Comparison of ENCODE assay signal across 8 cellular contexts in the genomic region with DNA sequence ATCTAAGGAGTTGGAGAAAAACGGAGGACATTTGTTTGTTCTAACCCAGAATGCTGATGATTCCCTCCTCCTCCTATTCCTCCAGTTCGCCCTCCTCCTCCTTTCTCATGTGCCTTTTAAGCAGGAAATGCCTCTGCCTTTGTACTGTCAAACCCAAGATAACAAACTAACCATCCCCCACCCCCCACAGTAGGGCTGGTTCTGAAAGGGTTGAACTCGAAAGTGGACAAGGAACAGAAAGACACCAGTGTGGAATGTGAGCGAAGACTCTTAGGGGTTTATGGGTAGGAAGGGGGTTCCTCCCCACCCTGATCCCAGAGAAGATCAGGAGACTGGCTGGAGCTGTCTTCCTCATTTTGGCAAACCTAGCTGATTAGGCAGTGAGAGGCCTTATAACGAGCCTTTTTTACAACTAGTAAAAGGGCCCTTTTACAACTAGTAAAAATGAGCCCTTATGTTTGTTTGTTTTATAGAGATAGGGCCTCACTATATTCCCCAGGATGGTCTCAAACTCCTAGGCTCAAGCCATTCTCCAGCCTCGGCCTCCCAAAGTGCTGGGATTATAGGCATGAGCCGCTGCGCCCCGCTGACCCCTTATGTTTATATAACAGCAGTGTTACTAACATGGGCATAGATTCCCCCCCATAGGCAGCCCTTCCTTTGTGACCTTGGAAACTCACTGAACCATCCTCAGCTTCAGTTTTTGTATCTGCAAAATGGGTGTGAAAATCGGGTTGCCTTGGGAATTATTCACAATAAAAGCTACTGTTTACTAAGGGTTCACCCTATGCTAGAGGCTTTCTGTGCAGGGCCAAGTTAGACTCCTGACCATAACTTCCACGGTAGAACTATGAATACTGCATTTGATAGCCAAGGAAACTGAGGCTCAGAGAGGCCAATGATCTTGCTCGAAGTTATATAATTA. TPM values are rescaled to one million over a fixed set of nuclear protein-coding genes. Genes with fewer than 3 reads are reported as not detected.
A peak's percentile ranks its signal among the peaks of the same experiment; 100 is the strongest.
DNase-seq lines count a peak whose midpoint lies in the region; ATAC-seq, FAIRE-seq and TF ChIP-seq lines count a peak whose summit lies in the region.

No MANE protein-coding gene starts in this region.

- peaks cover 3% of the 10 kb centered on the region for H3K27me3 Mint-ChIP-seq in activated naive CD4-positive, alpha-beta T cell treated with anti-CD3 and anti-CD28 coated beads for 36 hours (ENCODE audit: low read depth)

- no peaks in the 10 kb centered on the region for H3K9me3 Mint-ChIP-seq in activated naive CD4-positive, alpha-beta T cell treated with anti-CD3 and anti-CD28 coated beads for 36 hours

- no peak for ATAC-seq in HG03196 (IDR thresholded peaks at IDR 0.05; ENCODE audit: unreplicated experiment)
- ATAC-seq in HG03378 (IDR thresholded peaks at IDR 0.05; ENCODE audit: unreplicated experiment): no peak

- TF ChIP-seq CTCF in bronchial epithelial cell (IDR thresholded peaks at IDR 0.05; ENCODE audit: insufficient read depth, low read length, severe bottlenecking) (no peak), kidney epithelial cell (IDR thresholded peaks at IDR 0.05; ENCODE audit: insufficient read depth, low read length, poor library complexity, severe bottlenecking) (no peak)

- peaks cover 18% of the 10 kb centered on the region for H3K4me1 Mint-ChIP-seq in activated naive CD4-positive, alpha-beta T cell treated with anti-CD3 and anti-CD28 coated beads for 36 hours (ENCODE audit: low read depth)

- H3K36me3 Mint-ChIP-seq in activated naive CD4-positive, alpha-beta T cell treated with anti-CD3 and anti-CD28 coated beads for 36 hours (ENCODE audit: low read depth): no peaks in the 10 kb centered on the region

- no peaks in the 10 kb centered on the region for H3K36me3 ChIP-seq in bronchial epithelial cell (ENCODE audit: control insufficient read depth, insufficient read depth, low read length)
- no peaks in the 10 kb centered on the region for H3K36me3 ChIP-seq in kidney epithelial cell (ENCODE audit: control insufficient read depth, insufficient read depth, low read length)

- H3K4me3 ChIP-seq in bronchial epithelial cell (ENCODE audit: low read depth, low read length) (peak overlapping the region; percentile 54), kidney epithelial cell (ENCODE audit: low read depth, low read length) (peak overlapping the region; percentile 68)

- peak overlapping the region; percentile 80 for H3K4me3 Mint-ChIP-seq in activated naive CD4-positive, alpha-beta T cell treated with anti-CD3 and anti-CD28 coated beads for 36 hours

- CTCF ChIA-PET in activated naive CD4-positive, alpha-beta T cell treated with anti-CD3 and anti-CD28 coated beads for 36 hours (lab: Charles Lee): interaction anchor here (0.6 to 4.3 kb wide), 20 partner anchors 7 to 349 kb away, joined by 3 to 30 read pairs (median 4); no protein-coding TSS in a partner anchor

- H3K27ac Mint-ChIP-seq in activated naive CD4-positive, alpha-beta T cell treated with anti-CD3 and anti-CD28 coated beads for 36 hours: no peak overlapping the region

- peak; percentile 12 for DNase-seq in activated naive CD4-positive, alpha-beta T cell treated with anti-CD3 and anti-CD28 coated beads for 36 hours
- no peak for DNase-seq in activated naive CD4-positive, alpha-beta T cell treated with anti-CD3 and anti-CD28 coated beads, Interleukin-2, amount 50 U/mL, for 16 hours
- DNase-seq in bronchial epithelial cell (ENCODE audit: low read depth): no peak
- DNase-seq in kidney epithelial cell (ENCODE audit: low read depth): no peak
- peak; percentile 41 for DNase-seq in stimulated activated CD8-positive, alpha-beta memory T cell treated with anti-CD3 and anti-CD28 coated beads, Interleukin-4, amount 100 ng/mL, for 48 hours

- FAIRE-seq in bronchial epithelial cell (lab: Jason Lieb, UNC): no peak

- intact Hi-C loops in activated naive CD4-positive, alpha-beta T cell treated with anti-CD3 and anti-CD28 coated beads for 36 hours (cut with micrococcal nuclease): loop anchor here (1.0 to 10.0 kb wide), 7 partner anchors 43 to 454 kb away; a partner anchor contains a TSS

- H3K27me3 ChIP-seq in bronchial epithelial cell (ENCODE audit: control insufficient read depth, insufficient read depth, low read length) (no peaks in the 10 kb centered on the region), kidney epithelial cell (ENCODE audit: control insufficient read depth, insufficient read depth, low read length) (no peaks in the 10 kb centered on the region)

TF ChIP-seq in PFSK-1, 5 proteins besides CTCF, POLR2A, EP300 and RAD21:
- 0 out of 2 replicates have a peak, but pooled peaks have one; percentile 21 for TF ChIP-seq SIN3A (IDR thresholded peaks at IDR 0.05; ENCODE audit: borderline replicate concordance, insufficient read depth, low read length)
- TF ChIP-seq FOXP2 (optimal IDR thresholded peaks at IDR 0.05; ENCODE audit: borderline replicate concordance, extremely low read depth, extremely low read length, insufficient read depth): no peak
- TF ChIP-seq TAF1 (IDR thresholded peaks at IDR 0.05; ENCODE audit: borderline replicate concordance, insufficient read depth, low read length): peak; percentile 27; the same call in 1 of the 2 replicates
- TF ChIP-seq, protein P1, sequence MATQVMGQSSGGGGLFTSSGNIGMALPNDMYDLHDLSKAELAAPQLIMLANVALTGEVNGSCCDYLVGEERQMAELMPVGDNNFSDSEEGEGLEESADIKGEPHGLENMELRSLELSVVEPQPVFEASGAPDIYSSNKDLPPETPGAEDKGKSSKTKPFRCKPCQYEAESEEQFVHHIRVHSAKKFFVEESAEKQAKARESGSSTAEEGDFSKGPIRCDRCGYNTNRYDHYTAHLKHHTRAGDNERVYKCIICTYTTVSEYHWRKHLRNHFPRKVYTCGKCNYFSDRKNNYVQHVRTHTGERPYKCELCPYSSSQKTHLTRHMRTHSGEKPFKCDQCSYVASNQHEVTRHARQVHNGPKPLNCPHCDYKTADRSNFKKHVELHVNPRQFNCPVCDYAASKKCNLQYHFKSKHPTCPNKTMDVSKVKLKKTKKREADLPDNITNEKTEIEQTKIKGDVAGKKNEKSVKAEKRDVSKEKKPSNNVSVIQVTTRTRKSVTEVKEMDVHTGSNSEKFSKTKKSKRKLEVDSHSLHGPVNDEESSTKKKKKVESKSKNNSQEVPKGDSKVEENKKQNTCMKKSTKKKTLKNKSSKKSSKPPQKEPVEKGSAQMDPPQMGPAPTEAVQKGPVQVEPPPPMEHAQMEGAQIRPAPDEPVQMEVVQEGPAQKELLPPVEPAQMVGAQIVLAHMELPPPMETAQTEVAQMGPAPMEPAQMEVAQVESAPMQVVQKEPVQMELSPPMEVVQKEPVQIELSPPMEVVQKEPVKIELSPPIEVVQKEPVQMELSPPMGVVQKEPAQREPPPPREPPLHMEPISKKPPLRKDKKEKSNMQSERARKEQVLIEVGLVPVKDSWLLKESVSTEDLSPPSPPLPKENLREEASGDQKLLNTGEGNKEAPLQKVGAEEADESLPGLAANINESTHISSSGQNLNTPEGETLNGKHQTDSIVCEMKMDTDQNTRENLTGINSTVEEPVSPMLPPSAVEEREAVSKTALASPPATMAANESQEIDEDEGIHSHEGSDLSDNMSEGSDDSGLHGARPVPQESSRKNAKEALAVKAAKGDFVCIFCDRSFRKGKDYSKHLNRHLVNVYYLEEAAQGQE (IDR thresholded peaks at IDR 0.05; ENCODE audit: insufficient read depth in 1 of 2, low read depth in 2 of 2, low read length in 2 of 2): 0 out of 4 replicates have a peak, but pooled peaks of 1 of the 2 experiments have one; percentile 26
- peak; percentile 43; the same call in 1 of the 2 replicates for TF ChIP-seq POLR2AphosphoS5 (IDR thresholded peaks at IDR 0.05; ENCODE audit: low read depth, low read length)

RNA-seq across cellular contexts. Expression of a gene that starts 1.1 kb away (rescaled TPM):
- total RNA-seq in activated naive CD4-positive, alpha-beta T cell treated with anti-CD3 and anti-CD28 coated beads for 36 hours: 1 to 10 TPM; 9.4 to 9.7 TPM
- polyA plus RNA-seq in PFSK-1 (2012; ENCODE audit: insufficient read length, low read depth): 5.8 TPM
- total RNA-seq in bronchial epithelial cell (33.8 and 35.3 TPM in 2 replicates), kidney epithelial cell (26.2 and 34.1 TPM in 2 replicates)

RNA-seq across cellular contexts. Expression of a gene that starts 3.2 kb away (rescaled TPM):
- under 1 TPM; 0.17 to 0.19 TPM for total RNA-seq in activated naive CD4-positive, alpha-beta T cell treated with anti-CD3 and anti-CD28 coated beads for 36 hours
- not detected for polyA plus RNA-seq in PFSK-1 (2012; ENCODE audit: insufficient read length, low read depth)
- total RNA-seq in bronchial epithelial cell (0.26 and 2.0 TPM in 2 replicates), kidney epithelial cell (0.62 and 1.0 TPM in 2 replicates)

Comparison
In these comparisons a context has a peak if more than half of its experiments do, and no peak if none do; other contexts are left out.
1. DNase-seq: peak in activated naive CD4-positive, alpha-beta T cell treated with anti-CD3 and anti-CD28 coated beads for 36 hours (single experiment) and stimulated activated CD8-positive, alpha-beta memory T cell treated with anti-CD3 and anti-CD28 coated beads, Interleukin-4, amount 100 ng/mL, for 48 hours (single experiment); none in activated naive CD4-positive, alpha-beta T cell treated with anti-CD3 and anti-CD28 coated beads, Interleukin-2, amount 50 U/mL, for 16 hours (single experiment), bronchial epithelial cell (single experiment) and kidney epithelial cell (single experiment).